Comparison of ENCODE assay signal across 15 cellular contexts in genomic region chr9:13841801-13842462, GRCh38.
DNase-seq lines count a peak whose midpoint lies in the region; ATAC-seq and TF ChIP-seq lines count a peak whose summit lies in the region.
"Had no signal": no experiment of that assay in that cellular context is flagged by ENCODE, and none has a peak within 500 bp of the region (broad histone marks: within the 10 kb centered on the region; RNA-seq: fewer than 3 reads in every experiment).

No MANE protein-coding gene starts in this region.

- H3K27ac ChIP-seq in cardiac muscle cell (peak overlapping the region; percentile 86), thyroid gland (no peak overlapping the region)
- H3K27ac ChIP-seq: tibial nerve had no signal

- H3K27me3 Mint-ChIP-seq in immature natural killer cell (ENCODE audit: low read depth in 3 of 3) = no peaks in the 10 kb centered on the region
- H3K27me3 Mint-ChIP-seq: activated naive CD8-positive, alpha-beta T cell treated with anti-CD3 and anti-CD28 coated beads, Interleukin-2, amount 10 ng/mL, durations not matched to agents 7 days and 5 days; IgD-negative memory B cell; memory B cell had no signal

- no peak overlapping the region for H3K4me3 Mint-ChIP-seq in immature natural killer cell
- H3K4me3 Mint-ChIP-seq: activated naive CD8-positive, alpha-beta T cell treated with anti-CD3 and anti-CD28 coated beads, Interleukin-2, amount 10 ng/mL, durations not matched to agents 7 days and 5 days; IgD-negative memory B cell; memory B cell had no signal

- intact Hi-C loops in thyroid gland (cut with DNase I) = no loop called here

- no peak overlapping the region for H3K27ac Mint-ChIP-seq in immature natural killer cell
- H3K27ac Mint-ChIP-seq: activated naive CD8-positive, alpha-beta T cell treated with anti-CD3 and anti-CD28 coated beads, Interleukin-2, amount 10 ng/mL, durations not matched to agents 7 days and 5 days; IgD-negative memory B cell; memory B cell had no signal

- TF ChIP-seq CTCF in cardiac muscle cell (IDR thresholded peaks at IDR 0.05; ENCODE audit: low read depth, low read length) (no peak), thyroid gland (IDR thresholded peaks at IDR 0.05) (no peak)

- H3K36me3 Mint-ChIP-seq in immature natural killer cell = no peaks in the 10 kb centered on the region
- H3K36me3 Mint-ChIP-seq: activated naive CD8-positive, alpha-beta T cell treated with anti-CD3 and anti-CD28 coated beads, Interleukin-2, amount 10 ng/mL, durations not matched to agents 7 days and 5 days; IgD-negative memory B cell; memory B cell had no signal

- no peaks in the 10 kb centered on the region for H3K4me1 Mint-ChIP-seq in immature natural killer cell
- H3K4me1 Mint-ChIP-seq: activated naive CD8-positive, alpha-beta T cell treated with anti-CD3 and anti-CD28 coated beads, Interleukin-2, amount 10 ng/mL, durations not matched to agents 7 days and 5 days; memory B cell had no signal

- H3K36me3 ChIP-seq in cardiac muscle cell (no peaks in the 10 kb centered on the region), thyroid gland (no peaks in the 10 kb centered on the region)
- H3K36me3 ChIP-seq: tibial nerve had no signal

- peaks cover 4 to 35% (median 20%) of the 10 kb centered on the region in 6 donors for H3K9me3 Mint-ChIP-seq in immature natural killer cell

- H3K4me3 ChIP-seq in cardiac muscle cell (no peak overlapping the region), thyroid gland (replicated peaks in 1 of 3) (no peak overlapping the region)
- H3K4me3 ChIP-seq: tibial nerve had no signal

- peaks cover 4% of the 10 kb centered on the region for H3K9me3 ChIP-seq in cardiac muscle cell (ENCODE audit: low read depth)
- H3K9me3 ChIP-seq in thyroid gland = no peaks in the 10 kb centered on the region
- H3K9me3 ChIP-seq: Caco-2 had no signal

- H3K27me3 ChIP-seq in cardiac muscle cell = no peaks in the 10 kb centered on the region
- no peaks in the 10 kb centered on the region for H3K27me3 ChIP-seq in thyroid gland
- H3K27me3 ChIP-seq: tibial nerve had no signal

- no peak for TF ChIP-seq POLR2A in thyroid gland (IDR thresholded peaks at IDR 0.05)

- DNase-seq in DMS53 (lab: John Stamatoyannopoulos, UW) (peak; percentile 35), DMS53 treated with DMSO at 0.1 percent for 48 hours (lab: John Stamatoyannopoulos, UW; ENCODE audit: unreplicated experiment) (no peak), NCI-H510A treated with DMSO at 0.1 percent for 48 hours (lab: John Stamatoyannopoulos, UW) (peak; percentile 85), cardiac muscle cell (ENCODE audit: low read depth in 1 of 2, low spot score in 1 of 2) (peak in 1 of 2 donors; percentile 72), thyroid gland (peak; percentile 6 to 7), immature natural killer cell (no peak), retina (no peak)
- DNase-seq: activated naive CD8-positive, alpha-beta T cell treated with anti-CD3 and anti-CD28 coated beads, Interleukin-2, amount 10 ng/mL, durations not matched to agents 7 days and 5 days; Caco-2; NCI-H2227 treated with DMSO at 0.1 percent for 48 hours; stimulated activated CD4-positive, alpha-beta T cell treated with anti-CD3 and anti-CD28 coated beads, Interleukin-12 subunit alpha, Interleukin-12 subunit beta, amount 100 ng/mL, for 4 hours had no signal

- ATAC-seq in HG03097 (IDR thresholded peaks at IDR 0.05; ENCODE audit: low FRiP score, unreplicated experiment) = no peak

- H3K4me1 ChIP-seq in cardiac muscle cell (ENCODE audit: low read depth) = peaks cover 15% of the 10 kb centered on the region
- H3K4me1 ChIP-seq in thyroid gland = no peaks in the 10 kb centered on the region
- H3K4me1 ChIP-seq: Caco-2, tibial nerve had no signal

- 44 to 49% methylated on average over 5 of the region's 5 CpGs for WGBS in thyroid gland, 2 donors

Comparison
In these comparisons a context has a peak if more than half of its experiments do, and no peak if none do; other contexts are left out.
1. DNase-seq: peak in DMS53 (single experiment), NCI-H510A treated with DMSO at 0.1 percent for 48 hours (single experiment) and thyroid gland (2 of 2); none in DMS53 treated with DMSO at 0.1 percent for 48 hours (single experiment), immature natural killer cell (0 of 3) and retina (single experiment).